In genomic region chr2:161136194-161136593, GRCh38 we compare ENCODE assay signal across 9 cellular contexts. TPM values are rescaled to one million over a fixed set of nuclear protein-coding genes. Genes with fewer than 3 reads are reported as not detected.
DNase-seq lines count a peak whose midpoint lies in the region; ATAC-seq, FAIRE-seq and TF ChIP-seq lines count a peak whose summit lies in the region.
"Had no signal": no experiment of that assay in that cellular context is flagged by ENCODE, and none has a peak within 500 bp of the region (broad histone marks: within the 10 kb centered on the region; RNA-seq: fewer than 3 reads in every experiment).

No MANE protein-coding gene starts in this region.

- H3K27ac ChIP-seq in astrocyte (ENCODE audit: low read depth, low read length): no peak overlapping the region
- H3K27ac ChIP-seq in vagina: peak overlapping the region; percentile 50

- H3K4me1 ChIP-seq in astrocyte (ENCODE audit: insufficient read depth, low read length): peaks cover 30% of the 10 kb centered on the region
- peaks cover 30% of the 10 kb centered on the region for H3K4me1 ChIP-seq in vagina

- TF ChIP-seq CTCF in astrocyte (IDR thresholded peaks at IDR 0.05; ENCODE audit: insufficient read depth, low read depth, low read length) (no peak), vagina (IDR thresholded peaks at IDR 0.05) (no peak)

- peak overlapping the region; percentile 97 for H3K27ac Mint-ChIP-seq in stimulated activated naive CD8-positive, alpha-beta T cell treated with anti-CD3 and anti-CD28 coated beads, Interleukin-15, Interleukin-2, amounts not matched to agents 100 ng/mL and 50 ng/mL, for 24 hours
- H3K27ac Mint-ChIP-seq in astrocyte (ENCODE audit: unreplicated experiment): peak overlapping the region; percentile 91
- H3K27ac Mint-ChIP-seq in naive B cell: peak overlapping the region; percentile 96 to 99 (median 98)

- no peak for TF ChIP-seq POLR2A in vagina (IDR thresholded peaks at IDR 0.05)

- no peaks in the 10 kb centered on the region for H3K27me3 Mint-ChIP-seq in stimulated activated naive CD8-positive, alpha-beta T cell treated with anti-CD3 and anti-CD28 coated beads, Interleukin-15, Interleukin-2, amounts not matched to agents 100 ng/mL and 50 ng/mL, for 24 hours
- H3K27me3 Mint-ChIP-seq in astrocyte (ENCODE audit: low read depth, unreplicated experiment): no peaks in the 10 kb centered on the region
- H3K27me3 Mint-ChIP-seq in naive B cell: no peaks in the 10 kb centered on the region

- peak overlapping the region; percentile 0 for H3K4me2 ChIP-seq in astrocyte (ENCODE audit: low read length)

- H3K27me3 ChIP-seq in astrocyte (ENCODE audit: insufficient read depth, low read length) (no peaks in the 10 kb centered on the region), vagina (no peaks in the 10 kb centered on the region)

- intact Hi-C loops in vagina (cut with DNase I): no loop called here

- no peaks in the 10 kb centered on the region for H3K9me3 ChIP-seq in astrocyte (ENCODE audit: insufficient read depth, low read depth, low read length)
- H3K9me3 ChIP-seq in vagina: no peaks in the 10 kb centered on the region

- DNase-seq in stimulated activated naive CD8-positive, alpha-beta T cell treated with anti-CD3 and anti-CD28 coated beads, Interleukin-15, Interleukin-2, amounts not matched to agents 100 U/mL and 50 U/mL, for 24 hours: no peak
- DNase-seq in astrocyte (ENCODE audit: low read depth) (no peak), naive B cell (no peak), vagina (ENCODE audit: extremely low spot score in 2 of 2) (no peak), NCI-H1105 (lab: John Stamatoyannopoulos, UW) (no peak), NCI-H2227 (lab: John Stamatoyannopoulos, UW; ENCODE audit: unreplicated experiment) (no peak)
- DNase-seq: activated CD4-positive, alpha-beta T cell treated with anti-CD3 and anti-CD28 coated beads for 48 hours had no signal

- H3K36me3 ChIP-seq in astrocyte (ENCODE audit: insufficient read depth, low read length) (no peaks in the 10 kb centered on the region), vagina (no peaks in the 10 kb centered on the region)

- FAIRE-seq in astrocyte (lab: Jason Lieb, UNC): no peak

- no peak overlapping the region for H3K9ac ChIP-seq in astrocyte (ENCODE audit: low read length)

- no peaks in the 10 kb centered on the region for H4K20me1 ChIP-seq in astrocyte (ENCODE audit: insufficient read depth, low read length)

- H3K36me3 Mint-ChIP-seq in stimulated activated naive CD8-positive, alpha-beta T cell treated with anti-CD3 and anti-CD28 coated beads, Interleukin-15, Interleukin-2, amounts not matched to agents 100 ng/mL and 50 ng/mL, for 24 hours (ENCODE audit: low read depth): peaks cover 1% of the 10 kb centered on the region
- H3K36me3 Mint-ChIP-seq in astrocyte (ENCODE audit: low read depth, unreplicated experiment) (no peaks in the 10 kb centered on the region), naive B cell (peaks cover 0 to under 1% of the 10 kb centered on the region in 2 donors)

- H3K4me3 ChIP-seq in astrocyte (ENCODE audit: insufficient read depth, low read depth, low read length) (no peak overlapping the region), vagina (no peak overlapping the region)

- H3K4me3 Mint-ChIP-seq in stimulated activated naive CD8-positive, alpha-beta T cell treated with anti-CD3 and anti-CD28 coated beads, Interleukin-15, Interleukin-2, amounts not matched to agents 100 ng/mL and 50 ng/mL, for 24 hours: peak overlapping the region; percentile 89
- no peak overlapping the region for H3K4me3 Mint-ChIP-seq in astrocyte (ENCODE audit: unreplicated experiment)
- peak overlapping the region; percentile 91 to 97 (median 94) for H3K4me3 Mint-ChIP-seq in naive B cell

- no peaks in the 10 kb centered on the region for H3K9me3 Mint-ChIP-seq in stimulated activated naive CD8-positive, alpha-beta T cell treated with anti-CD3 and anti-CD28 coated beads, Interleukin-15, Interleukin-2, amounts not matched to agents 100 ng/mL and 50 ng/mL, for 24 hours
- H3K9me3 Mint-ChIP-seq in astrocyte (ENCODE audit: unreplicated experiment) (peaks cover under 1% of the 10 kb centered on the region), naive B cell (peaks cover 0 to under 1% (median 0%) of the 10 kb centered on the region in 7 donors)

- peaks cover 50% of the 10 kb centered on the region for H3K4me1 Mint-ChIP-seq in stimulated activated naive CD8-positive, alpha-beta T cell treated with anti-CD3 and anti-CD28 coated beads, Interleukin-15, Interleukin-2, amounts not matched to agents 100 ng/mL and 50 ng/mL, for 24 hours (ENCODE audit: low read depth)
- H3K4me1 Mint-ChIP-seq in astrocyte (ENCODE audit: low read depth, unreplicated experiment) (peaks cover 29% of the 10 kb centered on the region), naive B cell (peaks cover 35 to 46% (median 36%) of the 10 kb centered on the region in 3 donors)

- no peak overlapping the region for H2AFZ ChIP-seq in astrocyte (ENCODE audit: low read depth, low read length)

- ATAC-seq in stimulated activated naive CD8-positive, alpha-beta T cell treated with anti-CD3 and anti-CD28 coated beads, Interleukin-15, Interleukin-2, amounts not matched to agents 100 U/mL and 50 U/mL, for 24 hours: no peak
- ATAC-seq in naive B cell (ENCODE audit: low read depth in 2 of 2) (no peak), GM19328 (IDR thresholded peaks at IDR 0.05; ENCODE audit: unreplicated experiment) (no peak)

- no peaks in the 10 kb centered on the region for H3K79me2 ChIP-seq in astrocyte (ENCODE audit: insufficient read depth, low read length)

RNA-seq across cellular contexts. Expression of gene TANK, which starts 24.0 kb away (rescaled TPM):
- total RNA-seq in astrocyte: 55.7 and 61.2 TPM in 2 replicates
- polyA plus RNA-seq in naive B cell (ENCODE audit: low read depth in 6 of 6): 100 to 1,000 TPM; 132 to 167 (median 136) TPM
- 94.0 TPM for total RNA-seq in vagina
